In the genomic region with DNA sequence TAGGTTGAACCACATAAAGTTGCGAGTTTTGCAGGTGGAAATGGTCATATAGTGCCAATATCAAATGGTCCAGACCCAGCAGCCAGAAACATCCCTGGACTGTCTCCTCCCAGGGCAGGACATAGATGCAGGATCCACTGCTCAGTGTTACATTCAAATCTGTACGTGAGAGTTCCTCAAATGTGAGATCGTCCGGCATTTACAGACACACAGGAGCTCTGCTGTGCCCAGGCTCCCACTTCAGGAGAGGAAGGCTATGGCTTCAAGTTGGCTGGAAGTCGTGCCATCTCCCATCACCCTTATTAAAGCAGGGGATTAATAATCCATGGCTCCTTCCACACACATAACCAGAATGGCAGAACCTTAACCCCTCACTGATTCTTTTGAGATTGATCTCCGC, we compare ENCODE assay signal across 8 cellular contexts.
"Had no signal": no experiment of that assay in that cellular context is flagged by ENCODE, and none has a peak within 500 bp of the region (broad histone marks: within the 10 kb centered on the region; RNA-seq: fewer than 3 reads in every experiment).

No MANE protein-coding gene starts in this region.

- H3K27ac Mint-ChIP-seq: HFFc6 had no signal

- ATAC-seq: HCT116, K562 had no signal

- H3K4me3 ChIP-seq: GM23248, HAP-1, K562 had no signal

- H3K4me3 Mint-ChIP-seq: HFFc6 had no signal

- H3K36me3 ChIP-seq: HAP-1 had no signal

- H3K27ac ChIP-seq: GM23248 had no signal

- DNase-seq: GM23248, GOT3, H7, HFFc6, IMR-90 had no signal

- H3K4me1 ChIP-seq: HAP-1 had no signal

- H3K9me3 ChIP-seq: HAP-1 had no signal
